18 cellular contexts compared by ENCODE assay signal in genomic region chr12:88764781-88765470, GRCh38.
DNase-seq lines count a peak whose midpoint lies in the region; ATAC-seq, FAIRE-seq and TF ChIP-seq lines count a peak whose summit lies in the region.
"Had no signal": no experiment of that assay in that cellular context is flagged by ENCODE, and none has a peak within 500 bp of the region (broad histone marks: within the 10 kb centered on the region; RNA-seq: fewer than 3 reads in every experiment).

No MANE protein-coding gene starts in this region.

- intact Hi-C loops in sciatic nerve (cut with DNase I) = no loop called here
- intact Hi-C loops in heart left ventricle (cut with DNase I) = no loop called here

- H3K9me3 ChIP-seq in HUES48 (ENCODE audit: control insufficient read depth, insufficient read depth, low read length) = no peaks in the 10 kb centered on the region
- H3K9me3 ChIP-seq in astrocyte (ENCODE audit: insufficient read depth, low read depth, low read length) = no peaks in the 10 kb centered on the region
- no peaks in the 10 kb centered on the region for H3K9me3 ChIP-seq in heart left ventricle

- H3K4me2 ChIP-seq in astrocyte (ENCODE audit: low read length) = no peak overlapping the region
- H3K4me2 ChIP-seq: KMS-11, PC-9 had no signal

- DNase-seq in EH (ENCODE audit: low read depth) = peak; percentile 44
- peak; percentile 4 for DNase-seq in astrocyte (ENCODE audit: low read depth)
- peak; percentile 4 for DNase-seq in glomerular visceral epithelial cell (ENCODE audit: extremely low spot score)
- DNase-seq in OCI-M2 (lab: John Stamatoyannopoulos, UW; ENCODE audit: unreplicated experiment) = no peak
- no peak for DNase-seq in sciatic nerve (ENCODE audit: low spot score)
- no peak for DNase-seq in heart left ventricle
- no peak for DNase-seq in NCI-H1436 treated with DMSO at 0.1 percent for 48 hours (lab: John Stamatoyannopoulos, UW)
- DNase-seq: MM.1S, NCI-H187 treated with DMSO at 0.1 percent for 48 hours, NCI-H446, NCI-H748 treated with DMSO at 0.1 percent for 48 hours, PC-9, SW 1271 had no signal

- H3K27me3 Mint-ChIP-seq in astrocyte (ENCODE audit: low read depth, unreplicated experiment) = no peaks in the 10 kb centered on the region

- no peak overlapping the region for H3K4me3 Mint-ChIP-seq in astrocyte (ENCODE audit: unreplicated experiment)

- ATAC-seq in sciatic nerve = no peak
- ATAC-seq in heart left ventricle = no peak
- ATAC-seq: HepG2 had no signal

- H3K36me3 ChIP-seq in HUES48 (ENCODE audit: control insufficient read depth, insufficient read depth, low read length) = no peaks in the 10 kb centered on the region
- H3K36me3 ChIP-seq in astrocyte (ENCODE audit: insufficient read depth, low read length) = no peaks in the 10 kb centered on the region
- H3K36me3 ChIP-seq in heart left ventricle = no peaks in the 10 kb centered on the region

- H3K4me1 ChIP-seq in HUES48 (ENCODE audit: control insufficient read depth, insufficient read depth, low read length) (peaks cover 18% of the 10 kb centered on the region), astrocyte (ENCODE audit: insufficient read depth, low read length) (no peaks in the 10 kb centered on the region), heart left ventricle (no peaks in the 10 kb centered on the region)

- FAIRE-seq in astrocyte (lab: Jason Lieb, UNC) = peak; percentile 13
- FAIRE-seq: A204.1, HepG2 had no signal

- H3K9me3 Mint-ChIP-seq in astrocyte (ENCODE audit: unreplicated experiment) = peaks cover 4% of the 10 kb centered on the region

- no peak for TF ChIP-seq CTCF in astrocyte (IDR thresholded peaks at IDR 0.05; ENCODE audit: insufficient read depth, low read depth, low read length)
- no peak for TF ChIP-seq CTCF in heart left ventricle (IDR thresholded peaks at IDR 0.05)

- H3K27me3 ChIP-seq in HUES48 (ENCODE audit: control insufficient read depth, insufficient read depth, low read length) (no peaks in the 10 kb centered on the region), astrocyte (ENCODE audit: insufficient read depth, low read length) (no peaks in the 10 kb centered on the region), heart left ventricle (no peaks in the 10 kb centered on the region)

- TF ChIP-seq POLR2A in heart left ventricle (IDR thresholded peaks at IDR 0.05) = no peak

- H3K9ac ChIP-seq in HUES48 (ENCODE audit: low read depth, low read length) (no peak overlapping the region), astrocyte (ENCODE audit: low read length) (no peak overlapping the region)
- H3K9ac ChIP-seq: KMS-11 had no signal

- WGBS in heart left ventricle, 4 donors = 77 to 84% (median 79%) methylated on average over 3 of the region's 3 CpGs

- no peak overlapping the region for H2AFZ ChIP-seq in astrocyte (ENCODE audit: low read depth, low read length)

- no peaks in the 10 kb centered on the region for H4K20me1 ChIP-seq in astrocyte (ENCODE audit: insufficient read depth, low read length)

- H3K79me2 ChIP-seq in astrocyte (ENCODE audit: insufficient read depth, low read length) = no peaks in the 10 kb centered on the region

- H3K4me3 ChIP-seq in HUES48 (ENCODE audit: low read depth, low read length) (no peak overlapping the region), astrocyte (ENCODE audit: insufficient read depth, low read depth, low read length) (no peak overlapping the region), heart left ventricle (no peak overlapping the region)
- H3K4me3 ChIP-seq: PC-9 had no signal

- peak overlapping the region; percentile 17 for H3K27ac ChIP-seq in HUES48 (ENCODE audit: low read depth, low read length)
- H3K27ac ChIP-seq in astrocyte (ENCODE audit: low read depth, low read length) = no peak overlapping the region
- H3K27ac ChIP-seq in heart left ventricle = no peak overlapping the region
- H3K27ac ChIP-seq: C4-2B, KMS-11, PC-9 had no signal

- H3K4me1 Mint-ChIP-seq in astrocyte (ENCODE audit: low read depth, unreplicated experiment) = no peaks in the 10 kb centered on the region

- H3K36me3 Mint-ChIP-seq in astrocyte (ENCODE audit: low read depth, unreplicated experiment) = no peaks in the 10 kb centered on the region

- no peak overlapping the region for H3K27ac Mint-ChIP-seq in astrocyte (ENCODE audit: unreplicated experiment)

Comparison
In these comparisons a context has a peak if more than half of its experiments do, and no peak if none do; other contexts are left out.
1. DNase-seq: peak in EH (single experiment), astrocyte (single experiment) and glomerular visceral epithelial cell (single experiment); none in OCI-M2 (single experiment), sciatic nerve (single experiment), heart left ventricle (0 of 5) and NCI-H1436 treated with DMSO at 0.1 percent for 48 hours (single experiment).